In genomic region chr5:56481998-56482698, GRCh38 we compare ENCODE assay signal across 8 cellular contexts.
DNase-seq lines count a peak whose midpoint lies in the region; ATAC-seq, FAIRE-seq and TF ChIP-seq lines count a peak whose summit lies in the region.

No MANE protein-coding gene starts in this region.

- no peak for ATAC-seq in GM19455 (IDR thresholded peaks at IDR 0.05; ENCODE audit: unreplicated experiment)

- peaks cover 0 to 29% of the 10 kb centered on the region in 2 donors for H3K4me1 ChIP-seq in right atrium auricular region

- no peaks in the 10 kb centered on the region for H3K9me3 ChIP-seq in right atrium auricular region

- no peaks in the 10 kb centered on the region for H3K36me3 ChIP-seq in right atrium auricular region

- DNase-seq in HuH-7.5 (ENCODE audit: low spot score) (peak; percentile 23), right atrium auricular region (ENCODE audit: low spot score) (no peak), smooth muscle cell of the brain vasculature (ENCODE audit: low read depth, low spot score) (peak; percentile 15), NK-92 (lab: John Stamatoyannopoulos, UW; ENCODE audit: unreplicated experiment) (no peak), GM12892 (ENCODE audit: insufficient read length) (no peak), HUDEP-2 (lab: John Stamatoyannopoulos, UW; ENCODE audit: unreplicated experiment in 76 of 76) (no peak)

- FAIRE-seq in GM12892 (lab: Jason Lieb, UNC) = no peak

- no peak for TF ChIP-seq POLR2A in GM12892 (IDR thresholded peaks at IDR 0.05; ENCODE audit: low read depth, low read length)

- no peaks in the 10 kb centered on the region for H3K27me3 ChIP-seq in right atrium auricular region

- H3K27ac ChIP-seq in VCaP (no peak overlapping the region), right atrium auricular region (peak overlapping the region; percentile 88 to 90)

- H3K4me3 ChIP-seq in right atrium auricular region = peak overlapping the region in 1 of 2 donors; percentile 66

- 0 out of 2 replicates have a peak, but pooled peaks have one; percentile 13 for TF ChIP-seq CTCF in VCaP (conservative IDR thresholded peaks at IDR 0.05)
- no peak for TF ChIP-seq CTCF in right atrium auricular region (IDR thresholded peaks at IDR 0.05)

Comparison
In these comparisons a context has a peak if more than half of its experiments do, and no peak if none do; other contexts are left out.
1. DNase-seq: peak in HuH-7.5 (single experiment) and smooth muscle cell of the brain vasculature (single experiment); none in right atrium auricular region (single experiment), NK-92 (single experiment), GM12892 (single experiment) and HUDEP-2 (0 of 76).